22 cellular contexts compared by ENCODE assay signal in genomic region chr1:63740432-63740831, GRCh38. TPM values are rescaled to one million over a fixed set of nuclear protein-coding genes. Genes with fewer than 3 reads are reported as not detected.
DNase-seq lines count a peak whose midpoint lies in the region; ATAC-seq, FAIRE-seq and TF ChIP-seq lines count a peak whose summit lies in the region.
"Had no signal": no experiment of that assay in that cellular context is flagged by ENCODE, and none has a peak within 500 bp of the region (broad histone marks: within the 10 kb centered on the region; RNA-seq: fewer than 3 reads in every experiment).

No MANE protein-coding gene starts in this region.

- H3K9ac ChIP-seq in H1 (replicated peaks in 1 of 4; ENCODE audit: extremely low read depth in 1 of 4, low read depth in 3 of 4, low read length in 3 of 4): no peak overlapping the region
- H3K9ac ChIP-seq: BLaER1 treated with 17β-estradiol and CSF1 and Interleukin-3, amounts not matched to agents 10 nM and 100 nM had no signal

- H3K56ac ChIP-seq in H1 (replicated peaks; ENCODE audit: insufficient read length, low read depth, low read length): no peak overlapping the region

- no peak overlapping the region for H3K23ac ChIP-seq in H1 (ENCODE audit: insufficient read length)

- TF ChIP-seq CTCF in bronchial epithelial cell (IDR thresholded peaks at IDR 0.05; ENCODE audit: insufficient read depth, low read length, severe bottlenecking) (no peak), H1 (IDR thresholded peaks at IDR 0.05; ENCODE audit: control extremely low read depth in 1 of 3, insufficient read depth in 1 of 3, low read depth in 1 of 3, low read length in 3 of 3) (no peak), foreskin keratinocyte (conservative IDR thresholded peaks at IDR 0.05) (no peak)

- no peak overlapping the region for H3K4ac ChIP-seq in H1 (replicated peaks; ENCODE audit: insufficient read length, low read depth, low read length)

- no peak overlapping the region for H2AFZ ChIP-seq in H1 (ENCODE audit: low read length)

- CTCF ChIA-PET in H1 (lab: Charles Lee; ENCODE audit: partially characterized antibody): interaction anchor here (0.9 to 1.4 kb wide), 5 partner anchors 21 to 306 kb away, joined by 3 to 5 read pairs (median 3); no protein-coding TSS in a partner anchor

- POLR2A ChIA-PET in H1 (lab: Charles Lee; ENCODE audit: partially characterized antibody): no interaction called here

- no peak for TF ChIP-seq POLR2A in H1 (IDR thresholded peaks at IDR 0.05; ENCODE audit: control extremely low read depth in 1 of 2, low read depth in 2 of 2, low read length in 2 of 2)

- no peak overlapping the region for H3K4me2 ChIP-seq in H1 (ENCODE audit: insufficient read depth in 1 of 2, low read depth in 2 of 2, low read length in 2 of 2)
- H3K4me2 ChIP-seq: BLaER1 treated with 17β-estradiol and CSF1 and Interleukin-3, amounts not matched to agents 10 nM and 100 nM had no signal

- ATAC-seq in foreskin keratinocyte (peak; percentile 35), HG03469 (IDR thresholded peaks at IDR 0.05; ENCODE audit: unreplicated experiment) (no peak)
- ATAC-seq: CD8-positive, alpha-beta T cell had no signal

- no peak overlapping the region for H4K5ac ChIP-seq in H1 (ENCODE audit: insufficient read length, low read depth, low read length)

- DNase-seq in bronchial epithelial cell (ENCODE audit: low read depth) (peak; percentile 21), H1 (ENCODE audit: low read depth in 1 of 2, low spot score in 2 of 2) (no peak), epithelial cell of prostate (ENCODE audit: low read depth, low spot score) (peak; percentile 37), foreskin keratinocyte (no peak), Ammon's horn (ENCODE audit: low spot score) (no peak)
- no peak for DNase-seq in activated naive CD4-positive, alpha-beta T cell treated with anti-CD3 and anti-CD28 coated beads, Interleukin-2, amount 50 U/mL, for 16 hours
- DNase-seq: 8988T; ACHN; Caco-2; Calu3; CD4-positive, alpha-beta T cell; CD8-positive, alpha-beta T cell; DMS79 treated with DMSO at 0.1 percent for 48 hours; GF-D8 had no signal

- 0 out of 2 replicates have a peak overlapping the region, but pooled peaks have one; percentile 14 for H2BK15ac ChIP-seq in H1 (ENCODE audit: low read length)

- H4K91ac ChIP-seq in H1 (replicated peaks; ENCODE audit: insufficient read length, low read length): no peak overlapping the region

- H4K8ac ChIP-seq in H1 (ENCODE audit: extremely low read depth, insufficient read depth, low read length): no peak overlapping the region

- H3K4me1 ChIP-seq in H1 (replicated peaks in 1 of 4; ENCODE audit: control insufficient read depth in 3 of 4, insufficient read depth in 4 of 4, low read length in 3 of 4) (no peaks in the 10 kb centered on the region; a peak in 1 of 7 replicates), foreskin keratinocyte (peaks cover 6% of the 10 kb centered on the region)
- H3K4me1 ChIP-seq: Caco-2 had no signal

- no peaks in the 10 kb centered on the region for H3K36me3 ChIP-seq in bronchial epithelial cell (ENCODE audit: control insufficient read depth, insufficient read depth, low read length)
- no peaks in the 10 kb centered on the region for H3K36me3 ChIP-seq in H1 (ENCODE audit: control insufficient read depth in 2 of 4, insufficient read depth in 4 of 4, low read length in 3 of 4)
- H3K36me3 ChIP-seq: BLaER1 treated with 17β-estradiol and CSF1 and Interleukin-3, amounts not matched to agents 10 nM and 100 nM had no signal

- H3K18ac ChIP-seq in H1 (ENCODE audit: extremely low read depth, low read length): no peak overlapping the region

- H3K79me1 ChIP-seq in H1 (ENCODE audit: low read depth, low read length): no peaks in the 10 kb centered on the region

- H3K27ac ChIP-seq in H1 (ENCODE audit: low read depth, low read length) (no peak overlapping the region), epithelial cell of prostate (no peak overlapping the region), foreskin keratinocyte (no peak overlapping the region)
- H3K27ac ChIP-seq: BLaER1 treated with 17β-estradiol and CSF1 and Interleukin-3, amounts not matched to agents 10 nM and 100 nM; C4-2B had no signal

- H3K14ac ChIP-seq in H1 (ENCODE audit: insufficient read length): no peak overlapping the region

- WGBS in H1 (ENCODE audit: extremely low coverage in 1 of 2, insufficient coverage in 1 of 2, insufficient read length in 1 of 2, insufficient replicate concordance in 2 of 2, low coverage in 1 of 2, low lambda C conversion rate in 2 of 2, missing lambda C conversion rate in 1 of 2), 2 experiments: 97% methylated on average over 2 of the region's 2 CpGs; no CpG with 5 or more reads in 1 of the 2 experiments

- H2AK5ac ChIP-seq in H1 (ENCODE audit: low read depth, low read length): no peak overlapping the region

- H2BK120ac ChIP-seq in H1 (replicated peaks; ENCODE audit: low read depth, low read length): peak overlapping the region; percentile 33

- TF ChIP-seq EP300 in H1 (IDR thresholded peaks at IDR 0.05; ENCODE audit: borderline replicate concordance in 1 of 2, low read depth in 2 of 2, low read length in 2 of 2): no peak

- FAIRE-seq in bronchial epithelial cell (lab: Jason Lieb, UNC): no peak
- FAIRE-seq in H1 (lab: Jason Lieb, UNC): no peak
- FAIRE-seq: A204.1, D721Med, G401.6, GM12891, GM19239 had no signal

- H3K9me3 ChIP-seq in H1 (ENCODE audit: insufficient read depth in 2 of 2, low read depth in 1 of 2, low read length in 1 of 2): peaks cover 3 to 4% of the 10 kb centered on the region in 2 experiments; a peak in 1 of 4 replicates
- H3K9me3 ChIP-seq: Caco-2 had no signal

- H3K79me2 ChIP-seq in H1 (ENCODE audit: control insufficient read depth in 1 of 2, insufficient read depth in 2 of 2, low read length in 2 of 2): no peaks in the 10 kb centered on the region

- H3K4me3 ChIP-seq in bronchial epithelial cell (ENCODE audit: low read depth, low read length) (no peak overlapping the region), H1 (ENCODE audit: extremely low read depth in 1 of 4, insufficient read depth in 2 of 4, low read depth in 3 of 4, low read length in 4 of 4) (no peak overlapping the region)
- H3K4me3 ChIP-seq: BLaER1 treated with 17β-estradiol and CSF1 and Interleukin-3, amounts not matched to agents 10 nM and 100 nM had no signal

- TF ChIP-seq RAD21 in H1 (IDR thresholded peaks at IDR 0.05 in 1 of 2, conservative IDR thresholded peaks at IDR 0.05 in 1 of 2; ENCODE audit: low read depth in 2 of 2, low read length in 2 of 2): no peak

- H4K20me1 ChIP-seq in H1 (replicated peaks in 1 of 2; ENCODE audit: control insufficient read depth in 1 of 2, insufficient read depth in 2 of 2, low read length in 2 of 2): no peaks in the 10 kb centered on the region
- H4K20me1 ChIP-seq: BLaER1 treated with 17β-estradiol and CSF1 and Interleukin-3, amounts not matched to agents 10 nM and 100 nM had no signal

- H3K23me2 ChIP-seq in H1 (ENCODE audit: low read depth, low read length): no peaks in the 10 kb centered on the region

- peak overlapping the region; percentile 22; the same call in 1 of the 2 replicates for H2BK20ac ChIP-seq in H1 (ENCODE audit: low read length)

- no peaks in the 10 kb centered on the region for H3K27me3 ChIP-seq in bronchial epithelial cell (ENCODE audit: control insufficient read depth, insufficient read depth, low read length)
- no peaks in the 10 kb centered on the region for H3K27me3 ChIP-seq in H1 (replicated peaks in 1 of 4; ENCODE audit: control insufficient read depth in 3 of 4, extremely low read depth in 1 of 4, insufficient read depth in 3 of 4, low read length in 3 of 4)
- H3K27me3 ChIP-seq in foreskin keratinocyte: no peaks in the 10 kb centered on the region
- H3K27me3 ChIP-seq: BLaER1 treated with 17β-estradiol and CSF1 and Interleukin-3, amounts not matched to agents 10 nM and 100 nM had no signal

- H2BK12ac ChIP-seq in H1 (ENCODE audit: low read depth, low read length): peak overlapping the region; percentile 14; the same call in 1 of the 2 replicates

- no peak overlapping the region for H2BK5ac ChIP-seq in H1 (ENCODE audit: low read depth, low read length)

TF ChIP-seq in H1, 55 proteins besides CTCF, POLR2A, EP300 and RAD21:
- no peak for TF ChIP-seq NRF1 (IDR thresholded peaks at IDR 0.05; ENCODE audit: low read depth, low read length)

RNA-seq across cellular contexts. Expression of gene ROR1, which starts 33.4 kb away (rescaled TPM):
- total RNA-seq in bronchial epithelial cell (0.26 and 0.51 TPM in 2 replicates), foreskin keratinocyte (2.3 and 4.5 TPM in 2 replicates)
- 70.3 and 73.6 TPM in 2 replicates for total RNA-seq in H1 (2021; fragmentation: NEBNext Ultra II Directional; extraction: Animal tissue kit (Norgen Biotek cat#: 25700))
- polyA plus RNA-seq in H1 (2011; rRNA removed) (27.5 and 33.6 TPM in 2 replicates), foreskin keratinocyte (0.27 and 0.74 TPM in 2 replicates)
- polyA plus RNA-seq in H1 (2011; cell fraction: cytosol; rRNA removed): 31.7 TPM
- polyA plus RNA-seq in H1 (2011; cell fraction: nucleus; rRNA removed): 72.5 TPM
- polyA plus RNA-seq in H1 (2012, experiment 1 of 2): 31.8 to 40.7 TPM (median 40.1 TPM) in 4 replicates
- polyA plus RNA-seq in H1 (2012, experiment 2 of 2): 4.2 TPM
- polyA plus RNA-seq in H1 (2013, experiment 1 of 2): 68.4 TPM
- 76.5 TPM for polyA plus RNA-seq in H1 (2013, experiment 2 of 2)
- polyA minus RNA-seq in H1 (2011; rRNA and poly(A)+ RNA removed): 186 and 264 TPM in 2 replicates
- polyA minus RNA-seq in H1 (2011; cell fraction: cytosol; rRNA and poly(A)+ RNA removed): 54.3 TPM
- 152 TPM for polyA minus RNA-seq in H1 (2011; cell fraction: nucleus; rRNA and poly(A)+ RNA removed)
- total RNA-seq: CD4-positive, alpha-beta T cell; CD8-positive, alpha-beta T cell had no signal

Comparison
In these comparisons a context has a peak if more than half of its experiments do, and no peak if none do; other contexts are left out.
1. DNase-seq: peak in bronchial epithelial cell (single experiment) and epithelial cell of prostate (single experiment); none in H1 (0 of 2), foreskin keratinocyte (0 of 2), activated naive CD4-positive, alpha-beta T cell treated with anti-CD3 and anti-CD28 coated beads, Interleukin-2, amount 50 U/mL, for 16 hours (single experiment) and Ammon's horn (single experiment).
2. RNA of gene ROR1, which starts 33.4 kb away (total RNA-seq): 70.3 to 73.6 TPM in H1; 2.3 to 4.5 TPM in foreskin keratinocyte and 0.26 to 0.51 TPM in bronchial epithelial cell; every median in the first group is over 10 times any median in the second.